In genomic region chr14:74552623-74553022, GRCh38 we compare ENCODE assay signal across 13 cellular contexts. TPM values are rescaled to one million over a fixed set of nuclear protein-coding genes. Genes with fewer than 3 reads are reported as not detected.
A peak's percentile ranks its signal among the peaks of the same experiment; 100 is the strongest.
DNase-seq lines count a peak whose midpoint lies in the region; ATAC-seq and TF ChIP-seq lines count a peak whose summit lies in the region.
"Had no signal": no experiment of that assay in that cellular context is flagged by ENCODE, and none has a peak within 500 bp of the region (broad histone marks: within the 10 kb centered on the region; RNA-seq: fewer than 3 reads in every experiment).

No MANE protein-coding gene starts in this region.

- TF ChIP-seq CTCF in osteocyte (IDR thresholded peaks at IDR 0.05), result no peak

- no peaks in the 10 kb centered on the region for H3K4me1 ChIP-seq in aorta (ENCODE audit: control insufficient read depth in 1 of 2, insufficient read depth in 2 of 2, low read length in 2 of 2)

- peak; percentile 86 for DNase-seq in Right ventricle myocardium inferior (ENCODE audit: missing footprints)
- DNase-seq in cardiac septum (ENCODE audit: low spot score), result no peak
- DNase-seq in Right ventricle myocardium superior, result peak; percentile 88
- DNase-seq in osteocyte (ENCODE audit: extremely low spot score, unreplicated experiment), result no peak
- DNase-seq in aorta, result peak; percentile 92 to 95
- no peak for DNase-seq in activated CD4-positive, alpha-beta T cell treated with anti-CD3 and anti-CD28 coated beads, Interleukin-2, amount 50 U/mL, for 1 hour
- DNase-seq in HPDE6-E6E7 (ENCODE audit: extremely low spot score), result no peak
- DNase-seq: amniotic stem cell; effector CD4-positive, alpha-beta T cell; GOT3; NCI-H526 had no signal

- peaks cover 45% of the 10 kb centered on the region for H3K36me3 Mint-ChIP-seq in osteocyte (ENCODE audit: unreplicated experiment)

- WGBS in aorta, 2 donors, result 0 to 8% methylated on average over 6 of the region's 6 CpGs

- no peaks in the 10 kb centered on the region for H3K27me3 Mint-ChIP-seq in osteocyte (ENCODE audit: unreplicated experiment)

- ATAC-seq in Right ventricle myocardium inferior (peak; percentile 51), Right ventricle myocardium superior (ENCODE audit: poor library complexity) (peak; percentile 54), aorta (ENCODE audit: low FRiP score) (peak; percentile 58), GM19328 (IDR thresholded peaks at IDR 0.05; ENCODE audit: unreplicated experiment) (no peak)

- intact Hi-C loops in Right ventricle myocardium inferior (cut with DNase I) (loop anchor here (5.0 kb wide), 2 partner anchors 40 to 60 kb away; partner anchors contain the start of gene LTBP2), cardiac septum (cut with DNase I) (no loop called here), Right ventricle myocardium superior (cut with DNase I) (no loop called here), aorta (cut with DNase I) (loop anchor here in 1 of 2 donors (5.0 kb wide), 1 partner anchor 45 kb away; no protein-coding TSS in a partner anchor)

- peaks cover 0 to 2% of the 10 kb centered on the region in 2 donors for H3K36me3 ChIP-seq in aorta (ENCODE audit: control insufficient read depth in 1 of 2, insufficient read depth in 2 of 2, low read length in 1 of 2)

- no peaks in the 10 kb centered on the region for H3K9me3 ChIP-seq in aorta (ENCODE audit: control insufficient read depth, low read length)

- peaks cover 77% of the 10 kb centered on the region for H3K4me1 Mint-ChIP-seq in osteocyte (ENCODE audit: unreplicated experiment)

- H3K27ac ChIP-seq in aorta (ENCODE audit: low read depth in 1 of 2, low read length in 2 of 2), result peak overlapping the region; percentile 44 to 72
- H3K27ac ChIP-seq: VCaP had no signal

- H3K4me3 ChIP-seq in aorta (ENCODE audit: low read length in 2 of 2), result no peak overlapping the region

- H3K9me3 Mint-ChIP-seq in osteocyte (ENCODE audit: unreplicated experiment), result no peaks in the 10 kb centered on the region

- no peaks in the 10 kb centered on the region for H3K27me3 ChIP-seq in aorta (ENCODE audit: control insufficient read depth in 1 of 2, insufficient read depth in 2 of 2, low read length in 1 of 2)

- peak overlapping the region; percentile 86 for H3K27ac Mint-ChIP-seq in osteocyte (ENCODE audit: unreplicated experiment)

- H3K4me3 Mint-ChIP-seq in osteocyte (ENCODE audit: unreplicated experiment), result no peak overlapping the region

RNA-seq across cellular contexts. Expression of gene ISCA2, which starts 59.1 kb away (rescaled TPM):
- total RNA-seq in Right ventricle myocardium inferior (38.4 TPM), cardiac septum (40.5 TPM), Right ventricle myocardium superior (38.3 TPM), osteocyte (22.4 and 26.3 TPM in 2 replicates), aorta (10 to 100 TPM; 12.9 to 15.9 TPM)
- polyA plus RNA-seq in aorta, result 10 to 100 TPM; 14.5 TPM

RNA-seq across cellular contexts. Expression of gene LTBP2, which starts 59.4 kb away (rescaled TPM):
- total RNA-seq in Right ventricle myocardium inferior (7.6 TPM), cardiac septum (93.7 TPM), Right ventricle myocardium superior (11.9 TPM), osteocyte (377 and 379 TPM in 2 replicates), aorta (100 to 1,000 TPM; 209 to 363 TPM)
- 100 to 1,000 TPM in 1 of 2 donors, 10 to 100 TPM in 1; 40.4 to 247 TPM for polyA plus RNA-seq in aorta

RNA-seq across cellular contexts. Expression of gene NPC2, which starts 59.5 kb away (rescaled TPM):
- total RNA-seq in Right ventricle myocardium inferior (87.1 TPM), cardiac septum (116 TPM), Right ventricle myocardium superior (75.8 TPM), osteocyte (524 and 529 TPM in 2 replicates), aorta (100 to 1,000 TPM; 204 to 277 TPM)
- polyA plus RNA-seq in aorta, result 100 to 1,000 TPM; 245 to 389 TPM

Comparison
In these comparisons a context has a peak if more than half of its experiments do, and no peak if none do; other contexts are left out.
1. DNase-seq: peak in Right ventricle myocardium inferior (single experiment), Right ventricle myocardium superior (single experiment) and aorta (2 of 2); none in cardiac septum (single experiment), osteocyte (single experiment), activated CD4-positive, alpha-beta T cell treated with anti-CD3 and anti-CD28 coated beads, Interleukin-2, amount 50 U/mL, for 1 hour (single experiment) and HPDE6-E6E7 (single experiment).